ENCODE assay signal across 1 cellular context in the genomic region with DNA sequence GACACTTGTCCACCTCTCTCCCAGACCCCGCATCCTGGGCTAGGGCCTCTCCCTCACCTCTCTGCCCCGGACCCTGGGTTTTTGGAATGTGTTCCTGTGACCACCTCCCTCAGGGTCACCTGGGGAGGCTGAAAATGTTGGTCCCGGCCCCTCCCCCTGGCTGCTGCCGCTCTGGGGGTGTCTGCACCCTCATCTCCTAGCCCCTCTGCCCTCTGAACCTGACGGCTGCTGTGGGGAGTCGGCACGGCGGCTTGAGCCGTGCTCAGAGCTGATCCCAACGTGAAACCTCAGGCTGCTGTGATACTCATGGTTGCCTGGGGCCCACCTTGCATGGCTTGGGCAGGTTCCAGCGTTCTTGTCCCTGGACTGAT.
TF ChIP-seq lines count a peak whose summit lies in the region.

No MANE protein-coding gene starts in this region.

TF ChIP-seq in GM12878, 131 proteins besides CTCF, POLR2A, EP300 and RAD21:
- no peak for TF ChIP-seq ZNF24 (IDR thresholded peaks at IDR 0.05)
- TF ChIP-seq ATF7 (IDR thresholded peaks at IDR 0.05; ENCODE audit: low read depth), result no peak
- no peak for TF ChIP-seq BACH1 (IDR thresholded peaks at IDR 0.05; ENCODE audit: borderline replicate concordance)
- no peak for TF ChIP-seq SMC3 (IDR thresholded peaks at IDR 0.05; ENCODE audit: borderline replicate concordance, low read length)
- no peak for TF ChIP-seq KAT2A (conservative IDR thresholded peaks at IDR 0.05; ENCODE audit: control insufficient read depth, low read depth, low read length)
- no peak for TF ChIP-seq CBX3 (IDR thresholded peaks at IDR 0.05; ENCODE audit: borderline replicate concordance, low read depth)
- no peak for TF ChIP-seq STAT1 (conservative IDR thresholded peaks at IDR 0.05)
- TF ChIP-seq NR2C2 (IDR thresholded peaks at IDR 0.05; ENCODE audit: borderline replicate concordance, control insufficient read depth, insufficient read length, low read depth), result no peak
